Comparison of ENCODE assay signal across 1 cellular context in the genomic region with DNA sequence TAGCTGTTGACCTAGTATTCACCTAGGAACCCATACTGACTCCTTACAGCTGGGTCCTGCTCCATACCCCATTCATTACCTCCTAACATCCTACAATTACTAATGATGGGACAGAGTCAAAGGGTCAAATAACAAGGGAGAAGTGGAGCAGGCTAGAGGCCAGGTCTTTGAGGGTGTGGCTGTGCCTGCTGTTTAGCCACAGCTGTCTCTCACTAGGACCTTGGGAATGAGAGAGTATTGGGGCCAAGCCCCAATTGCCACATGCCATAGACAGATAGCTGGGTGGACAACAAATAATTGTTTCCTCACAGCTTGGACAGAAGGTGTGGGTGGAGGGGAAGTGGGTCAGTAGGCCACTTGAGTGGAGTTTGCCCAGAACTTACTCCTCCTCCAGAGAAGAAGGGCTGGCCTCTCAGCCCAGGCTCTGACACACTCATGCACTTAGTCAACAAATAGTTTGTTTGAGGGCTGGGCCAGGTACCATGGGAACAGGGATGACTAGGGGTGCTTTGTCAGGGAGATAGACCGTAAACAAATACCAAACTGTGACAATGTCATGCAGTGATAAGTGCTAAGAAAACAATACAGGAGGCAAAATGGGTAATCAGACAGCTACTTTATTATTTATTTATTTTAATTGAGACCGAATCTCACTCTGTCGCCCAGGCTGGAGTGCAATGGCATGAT.
A peak's percentile ranks its signal among the peaks of the same experiment; 100 is the strongest.
TF ChIP-seq lines count a peak whose summit lies in the region.

No MANE protein-coding gene starts in this region.

TF ChIP-seq in K562, 482 proteins besides CTCF, POLR2A, EP300 and RAD21 (continues in another document):
- TF ChIP-seq, protein P1, sequence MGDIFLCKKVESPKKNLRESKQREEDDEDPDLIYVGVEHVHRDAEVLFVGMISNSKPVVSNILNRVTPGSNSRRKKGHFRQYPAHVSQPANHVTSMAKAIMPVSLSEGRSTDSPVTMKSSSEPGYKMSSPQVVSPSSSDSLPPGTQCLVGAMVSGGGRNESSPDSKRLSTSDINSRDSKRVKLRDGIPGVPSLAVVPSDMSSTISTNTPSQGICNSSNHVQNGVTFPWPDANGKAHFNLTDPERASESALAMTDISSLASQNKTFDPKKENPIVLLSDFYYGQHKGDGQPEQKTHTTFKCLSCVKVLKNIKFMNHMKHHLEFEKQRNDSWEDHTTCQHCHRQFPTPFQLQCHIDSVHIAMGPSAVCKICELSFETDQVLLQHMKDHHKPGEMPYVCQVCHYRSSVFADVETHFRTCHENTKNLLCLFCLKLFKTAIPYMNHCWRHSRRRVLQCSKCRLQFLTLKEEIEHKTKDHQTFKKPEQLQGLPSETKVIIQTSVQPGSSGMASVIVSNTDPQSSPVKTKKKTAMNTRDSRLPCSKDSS (IDR thresholded peaks at IDR 0.05; ENCODE audit: low read depth, partially characterized antibody) = no peak
- no peak for TF ChIP-seq ZNF121 (CRISPR knock-in tag; conservative IDR thresholded peaks at IDR 0.05)
- TF ChIP-seq, protein P2, sequence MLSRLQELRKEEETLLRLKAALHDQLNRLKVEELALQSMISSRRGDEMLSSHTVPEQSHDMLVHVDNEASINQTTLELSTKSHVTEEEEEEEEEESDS (CRISPR knock-in tag; IDR thresholded peaks at IDR 0.05) = no peak
- no peak for TF ChIP-seq CREM (IDR thresholded peaks at IDR 0.05; ENCODE audit: low read depth)
- no peak for TF ChIP-seq NCOA1 (IDR thresholded peaks at IDR 0.05; ENCODE audit: low read depth)
- TF ChIP-seq PRPF4 (IDR thresholded peaks at IDR 0.05; ENCODE audit: insufficient read depth, low read depth, low read length, poor library complexity, severe bottlenecking) = no peak
- TF ChIP-seq, protein P3, sequence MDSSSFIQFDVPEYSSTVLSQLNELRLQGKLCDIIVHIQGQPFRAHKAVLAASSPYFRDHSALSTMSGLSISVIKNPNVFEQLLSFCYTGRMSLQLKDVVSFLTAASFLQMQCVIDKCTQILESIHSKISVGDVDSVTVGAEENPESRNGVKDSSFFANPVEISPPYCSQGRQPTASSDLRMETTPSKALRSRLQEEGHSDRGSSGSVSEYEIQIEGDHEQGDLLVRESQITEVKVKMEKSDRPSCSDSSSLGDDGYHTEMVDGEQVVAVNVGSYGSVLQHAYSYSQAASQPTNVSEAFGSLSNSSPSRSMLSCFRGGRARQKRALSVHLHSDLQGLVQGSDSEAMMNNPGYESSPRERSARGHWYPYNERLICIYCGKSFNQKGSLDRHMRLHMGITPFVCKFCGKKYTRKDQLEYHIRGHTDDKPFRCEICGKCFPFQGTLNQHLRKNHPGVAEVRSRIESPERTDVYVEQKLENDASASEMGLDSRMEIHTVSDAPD (CRISPR knock-in tag; IDR thresholded peaks at IDR 0.05) = no peak
- TF ChIP-seq FOXM1 (IDR thresholded peaks at IDR 0.05; ENCODE audit: low read depth) = no peak
- TF ChIP-seq FOXM1 (CRISPR knock-in tag; IDR thresholded peaks at IDR 0.05; ENCODE audit: low read depth) = no peak
- TF ChIP-seq, protein P4, sequence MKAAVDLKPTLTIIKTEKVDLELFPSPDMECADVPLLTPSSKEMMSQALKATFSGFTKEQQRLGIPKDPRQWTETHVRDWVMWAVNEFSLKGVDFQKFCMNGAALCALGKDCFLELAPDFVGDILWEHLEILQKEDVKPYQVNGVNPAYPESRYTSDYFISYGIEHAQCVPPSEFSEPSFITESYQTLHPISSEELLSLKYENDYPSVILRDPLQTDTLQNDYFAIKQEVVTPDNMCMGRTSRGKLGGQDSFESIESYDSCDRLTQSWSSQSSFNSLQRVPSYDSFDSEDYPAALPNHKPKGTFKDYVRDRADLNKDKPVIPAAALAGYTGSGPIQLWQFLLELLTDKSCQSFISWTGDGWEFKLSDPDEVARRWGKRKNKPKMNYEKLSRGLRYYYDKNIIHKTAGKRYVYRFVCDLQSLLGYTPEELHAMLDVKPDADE (conservative IDR thresholded peaks at IDR 0.05; ENCODE audit: control insufficient read depth, low read depth, low read length) = no peak
- no peak for TF ChIP-seq CBFB (CRISPR knock-in tag; IDR thresholded peaks at IDR 0.05)
- TF ChIP-seq ZNF707 (CRISPR knock-in tag; conservative IDR thresholded peaks at IDR 0.05) = no peak
- TF ChIP-seq ZFX (CRISPR knock-in tag; IDR thresholded peaks at IDR 0.05) = peak; percentile 41; the same call in 1 of the 2 replicates
- no peak for TF ChIP-seq FUS (optimal IDR thresholded peaks at IDR 0.05; ENCODE audit: low read depth, low read length)
- TF ChIP-seq, protein P5, sequence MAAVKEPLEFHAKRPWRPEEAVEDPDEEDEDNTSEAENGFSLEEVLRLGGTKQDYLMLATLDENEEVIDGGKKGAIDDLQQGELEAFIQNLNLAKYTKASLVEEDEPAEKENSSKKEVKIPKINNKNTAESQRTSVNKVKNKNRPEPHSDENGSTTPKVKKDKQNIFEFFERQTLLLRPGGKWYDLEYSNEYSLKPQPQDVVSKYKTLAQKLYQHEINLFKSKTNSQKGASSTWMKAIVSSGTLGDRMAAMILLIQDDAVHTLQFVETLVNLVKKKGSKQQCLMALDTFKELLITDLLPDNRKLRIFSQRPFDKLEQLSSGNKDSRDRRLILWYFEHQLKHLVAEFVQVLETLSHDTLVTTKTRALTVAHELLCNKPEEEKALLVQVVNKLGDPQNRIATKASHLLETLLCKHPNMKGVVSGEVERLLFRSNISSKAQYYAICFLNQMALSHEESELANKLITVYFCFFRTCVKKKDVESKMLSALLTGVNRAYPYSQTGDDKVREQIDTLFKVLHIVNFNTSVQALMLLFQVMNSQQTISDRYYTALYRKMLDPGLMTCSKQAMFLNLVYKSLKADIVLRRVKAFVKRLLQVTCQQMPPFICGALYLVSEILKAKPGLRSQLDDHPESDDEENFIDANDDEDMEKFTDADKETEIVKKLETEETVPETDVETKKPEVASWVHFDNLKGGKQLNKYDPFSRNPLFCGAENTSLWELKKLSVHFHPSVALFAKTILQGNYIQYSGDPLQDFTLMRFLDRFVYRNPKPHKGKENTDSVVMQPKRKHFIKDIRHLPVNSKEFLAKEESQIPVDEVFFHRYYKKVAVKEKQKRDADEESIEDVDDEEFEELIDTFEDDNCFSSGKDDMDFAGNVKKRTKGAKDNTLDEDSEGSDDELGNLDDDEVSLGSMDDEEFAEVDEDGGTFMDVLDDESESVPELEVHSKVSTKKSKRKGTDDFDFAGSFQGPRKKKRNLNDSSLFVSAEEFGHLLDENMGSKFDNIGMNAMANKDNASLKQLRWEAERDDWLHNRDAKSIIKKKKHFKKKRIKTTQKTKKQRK (IDR thresholded peaks at IDR 0.05; ENCODE audit: borderline replicate concordance, low read depth, low read length) = no peak
- TF ChIP-seq HLTF (IDR thresholded peaks at IDR 0.05) = no peak
- TF ChIP-seq, protein P6, sequence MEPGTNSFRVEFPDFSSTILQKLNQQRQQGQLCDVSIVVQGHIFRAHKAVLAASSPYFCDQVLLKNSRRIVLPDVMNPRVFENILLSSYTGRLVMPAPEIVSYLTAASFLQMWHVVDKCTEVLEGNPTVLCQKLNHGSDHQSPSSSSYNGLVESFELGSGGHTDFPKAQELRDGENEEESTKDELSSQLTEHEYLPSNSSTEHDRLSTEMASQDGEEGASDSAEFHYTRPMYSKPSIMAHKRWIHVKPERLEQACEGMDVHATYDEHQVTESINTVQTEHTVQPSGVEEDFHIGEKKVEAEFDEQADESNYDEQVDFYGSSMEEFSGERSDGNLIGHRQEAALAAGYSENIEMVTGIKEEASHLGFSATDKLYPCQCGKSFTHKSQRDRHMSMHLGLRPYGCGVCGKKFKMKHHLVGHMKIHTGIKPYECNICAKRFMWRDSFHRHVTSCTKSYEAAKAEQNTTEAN (CRISPR knock-in tag; IDR thresholded peaks at IDR 0.05) = no peak
- TF ChIP-seq ZNF311 (CRISPR knock-in tag; IDR thresholded peaks at IDR 0.05) = no peak
- TF ChIP-seq, protein P7, sequence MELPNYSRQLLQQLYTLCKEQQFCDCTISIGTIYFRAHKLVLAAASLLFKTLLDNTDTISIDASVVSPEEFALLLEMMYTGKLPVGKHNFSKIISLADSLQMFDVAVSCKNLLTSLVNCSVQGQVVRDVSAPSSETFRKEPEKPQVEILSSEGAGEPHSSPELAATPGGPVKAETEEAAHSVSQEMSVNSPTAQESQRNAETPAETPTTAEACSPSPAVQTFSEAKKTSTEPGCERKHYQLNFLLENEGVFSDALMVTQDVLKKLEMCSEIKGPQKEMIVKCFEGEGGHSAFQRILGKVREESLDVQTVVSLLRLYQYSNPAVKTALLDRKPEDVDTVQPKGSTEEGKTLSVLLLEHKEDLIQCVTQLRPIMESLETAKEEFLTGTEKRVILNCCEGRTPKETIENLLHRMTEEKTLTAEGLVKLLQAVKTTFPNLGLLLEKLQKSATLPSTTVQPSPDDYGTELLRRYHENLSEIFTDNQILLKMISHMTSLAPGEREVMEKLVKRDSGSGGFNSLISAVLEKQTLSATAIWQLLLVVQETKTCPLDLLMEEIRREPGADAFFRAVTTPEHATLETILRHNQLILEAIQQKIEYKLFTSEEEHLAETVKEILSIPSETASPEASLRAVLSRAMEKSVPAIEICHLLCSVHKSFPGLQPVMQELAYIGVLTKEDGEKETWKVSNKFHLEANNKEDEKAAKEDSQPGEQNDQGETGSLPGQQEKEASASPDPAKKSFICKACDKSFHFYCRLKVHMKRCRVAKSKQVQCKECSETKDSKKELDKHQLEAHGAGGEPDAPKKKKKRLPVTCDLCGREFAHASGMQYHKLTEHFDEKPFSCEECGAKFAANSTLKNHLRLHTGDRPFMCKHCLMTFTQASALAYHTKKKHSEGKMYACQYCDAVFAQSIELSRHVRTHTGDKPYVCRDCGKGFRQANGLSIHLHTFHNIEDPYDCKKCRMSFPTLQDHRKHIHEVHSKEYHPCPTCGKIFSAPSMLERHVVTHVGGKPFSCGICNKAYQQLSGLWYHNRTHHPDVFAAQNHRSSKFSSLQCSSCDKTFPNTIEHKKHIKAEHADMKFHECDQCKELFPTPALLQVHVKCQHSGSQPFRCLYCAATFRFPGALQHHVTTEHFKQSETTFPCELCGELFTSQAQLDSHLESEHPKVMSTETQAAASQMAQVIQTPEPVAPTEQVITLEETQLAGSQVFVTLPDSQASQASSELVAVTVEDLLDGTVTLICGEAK (IDR thresholded peaks at IDR 0.05) = no peak
- TF ChIP-seq, protein P7 (CRISPR knock-in tag; IDR thresholded peaks at IDR 0.05) = no peak
- TF ChIP-seq MXI1 (IDR thresholded peaks at IDR 0.05; ENCODE audit: low read depth, low read length) = peak; percentile 92
- TF ChIP-seq PTTG1 (tag; IDR thresholded peaks at IDR 0.05; ENCODE audit: low read depth) = no peak
- TF ChIP-seq, protein P8, sequence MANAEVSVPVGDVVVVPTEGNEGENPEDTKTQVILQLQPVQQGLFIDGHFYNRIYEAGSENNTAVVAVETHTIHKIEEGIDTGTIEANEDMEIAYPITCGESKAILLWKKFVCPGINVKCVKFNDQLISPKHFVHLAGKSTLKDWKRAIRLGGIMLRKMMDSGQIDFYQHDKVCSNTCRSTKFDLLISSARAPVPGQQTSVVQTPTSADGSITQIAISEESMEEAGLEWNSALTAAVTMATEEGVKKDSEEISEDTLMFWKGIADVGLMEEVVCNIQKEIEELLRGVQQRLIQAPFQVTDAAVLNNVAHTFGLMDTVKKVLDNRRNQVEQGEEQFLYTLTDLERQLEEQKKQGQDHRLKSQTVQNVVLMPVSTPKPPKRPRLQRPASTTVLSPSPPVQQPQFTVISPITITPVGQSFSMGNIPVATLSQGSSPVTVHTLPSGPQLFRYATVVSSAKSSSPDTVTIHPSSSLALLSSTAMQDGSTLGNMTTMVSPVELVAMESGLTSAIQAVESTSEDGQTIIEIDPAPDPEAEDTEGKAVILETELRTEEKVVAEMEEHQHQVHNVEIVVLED (CRISPR knock-in tag; IDR thresholded peaks at IDR 0.05) = no peak
- TF ChIP-seq POU5F1 (IDR thresholded peaks at IDR 0.05; ENCODE audit: borderline replicate concordance, low read depth, low read length, partially characterized antibody) = no peak
- TF ChIP-seq NEUROD1 (IDR thresholded peaks at IDR 0.05; ENCODE audit: borderline replicate concordance, low read depth, low read length, partially characterized antibody) = peak; percentile 72
- no peak for TF ChIP-seq ILK (tag; IDR thresholded peaks at IDR 0.05; ENCODE audit: borderline replicate concordance, low read depth)
- TF ChIP-seq, protein P9, sequence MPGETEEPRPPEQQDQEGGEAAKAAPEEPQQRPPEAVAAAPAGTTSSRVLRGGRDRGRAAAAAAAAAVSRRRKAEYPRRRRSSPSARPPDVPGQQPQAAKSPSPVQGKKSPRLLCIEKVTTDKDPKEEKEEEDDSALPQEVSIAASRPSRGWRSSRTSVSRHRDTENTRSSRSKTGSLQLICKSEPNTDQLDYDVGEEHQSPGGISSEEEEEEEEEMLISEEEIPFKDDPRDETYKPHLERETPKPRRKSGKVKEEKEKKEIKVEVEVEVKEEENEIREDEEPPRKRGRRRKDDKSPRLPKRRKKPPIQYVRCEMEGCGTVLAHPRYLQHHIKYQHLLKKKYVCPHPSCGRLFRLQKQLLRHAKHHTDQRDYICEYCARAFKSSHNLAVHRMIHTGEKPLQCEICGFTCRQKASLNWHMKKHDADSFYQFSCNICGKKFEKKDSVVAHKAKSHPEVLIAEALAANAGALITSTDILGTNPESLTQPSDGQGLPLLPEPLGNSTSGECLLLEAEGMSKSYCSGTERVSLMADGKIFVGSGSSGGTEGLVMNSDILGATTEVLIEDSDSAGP (CRISPR knock-in tag; IDR thresholded peaks at IDR 0.05) = no peak
- no peak for TF ChIP-seq HIVEP1 (CRISPR knock-in tag; IDR thresholded peaks at IDR 0.05)
- TF ChIP-seq PRMT5 (CRISPR knock-in tag; IDR thresholded peaks at IDR 0.05) = no peak
- TF ChIP-seq, protein P10, sequence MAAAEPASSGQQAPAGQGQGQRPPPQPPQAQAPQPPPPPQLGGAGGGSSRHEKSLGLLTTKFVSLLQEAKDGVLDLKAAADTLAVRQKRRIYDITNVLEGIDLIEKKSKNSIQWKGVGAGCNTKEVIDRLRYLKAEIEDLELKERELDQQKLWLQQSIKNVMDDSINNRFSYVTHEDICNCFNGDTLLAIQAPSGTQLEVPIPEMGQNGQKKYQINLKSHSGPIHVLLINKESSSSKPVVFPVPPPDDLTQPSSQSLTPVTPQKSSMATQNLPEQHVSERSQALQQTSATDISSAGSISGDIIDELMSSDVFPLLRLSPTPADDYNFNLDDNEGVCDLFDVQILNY (CRISPR knock-in tag; IDR thresholded peaks at IDR 0.05) = no peak
